7 cellular contexts compared by ENCODE assay signal in genomic region chr17:83026921-83027320, GRCh38. TPM values are rescaled to one million over a fixed set of nuclear protein-coding genes. Genes with fewer than 3 reads are reported as not detected.
DNase-seq lines count a peak whose midpoint lies in the region; ATAC-seq and TF ChIP-seq lines count a peak whose summit lies in the region.
"Not testable (repeated sequence)": the region's sequence is repeated elsewhere in the genome, so short reads cannot be mapped to it uniquely, and the experiment has no call there.

No MANE protein-coding gene starts in this region.

- not testable (repeated sequence) for H2AFZ ChIP-seq in Loucy (ENCODE audit: low read length)

- H3K27me3 ChIP-seq in Loucy (ENCODE audit: insufficient read depth, low read length, poor library complexity, severe bottlenecking); endodermal cell (ENCODE audit: control insufficient read depth, insufficient read depth, low read length, poor library complexity, severe bottlenecking); mesendoderm (ENCODE audit: insufficient read depth, low read length, poor library complexity): not testable (repeated sequence)

- peak overlapping the region; percentile 55 for H3K4me2 ChIP-seq in Loucy (ENCODE audit: low read depth, low read length, poor library complexity, severe bottlenecking)
- not testable (repeated sequence) for H3K4me2 ChIP-seq in mesendoderm (ENCODE audit: low read length)

- DNase-seq in activated effector memory CD4-positive, alpha-beta T cell treated with anti-CD3 and anti-CD28 coated beads, Interleukin-2, amount 50 U/mL, for 16 hours: peak; percentile 24
- DNase-seq in endodermal cell (peak; percentile 27), sciatic nerve (ENCODE audit: low spot score) (peak; percentile 9)
- DNase-seq in mesendoderm; natural killer cell; type B pancreatic cell (ENCODE audit: extremely low spot score, unreplicated experiment): not testable (repeated sequence)

- not testable (repeated sequence) for H3K27ac Mint-ChIP-seq in endodermal cell, natural killer cell
- peak overlapping the region; percentile 1 for H3K27ac Mint-ChIP-seq in type B pancreatic cell

- H3K23ac ChIP-seq in mesendoderm (ENCODE audit: low read length): not testable (repeated sequence)

- not testable (repeated sequence) for H3K4me3 Mint-ChIP-seq in endodermal cell, type B pancreatic cell
- H3K4me3 Mint-ChIP-seq in natural killer cell: peak overlapping the region; percentile 29

- not testable (repeated sequence) for H2BK120ac ChIP-seq in mesendoderm (ENCODE audit: low read depth, low read length)

- intact Hi-C loops in natural killer cell (cut with micrococcal nuclease); sciatic nerve (cut with DNase I): not testable (repeated sequence)

- H2AK5ac ChIP-seq in mesendoderm (ENCODE audit: low read length): not testable (repeated sequence)

- H4K5ac ChIP-seq in mesendoderm (ENCODE audit: low read length): not testable (repeated sequence)

- H3K56ac ChIP-seq in mesendoderm (ENCODE audit: low read length): peak overlapping the region; percentile 42

- not testable (repeated sequence) for H3K4me3 ChIP-seq in Loucy (ENCODE audit: low read length, poor library complexity, severe bottlenecking); endodermal cell (ENCODE audit: low read length); mesendoderm (ENCODE audit: low read length)

- not testable (repeated sequence) for TF ChIP-seq CTCF in Loucy (conservative IDR thresholded peaks at IDR 0.05; ENCODE audit: low read length); endodermal cell (conservative IDR thresholded peaks at IDR 0.05); natural killer cell (IDR thresholded peaks at IDR 0.05); type B pancreatic cell (conservative IDR thresholded peaks at IDR 0.05)

- not testable (repeated sequence) for H3K79me1 ChIP-seq in mesendoderm (ENCODE audit: low read length)

- peak overlapping the region; percentile 32 for H3K9ac ChIP-seq in Loucy (ENCODE audit: low read depth, low read length, poor library complexity, severe bottlenecking)
- not testable (repeated sequence) for H3K9ac ChIP-seq in endodermal cell (ENCODE audit: extremely low read depth, low read length, poor library complexity, severe bottlenecking); mesendoderm (ENCODE audit: low read length)

- H3F3A ChIP-seq in Loucy (ENCODE audit: low read depth): not testable (repeated sequence)

- H3K9me2 ChIP-seq in Loucy (replicated peaks; ENCODE audit: low read depth, low read length): not testable (repeated sequence)

- not testable (repeated sequence) for H3K27me3 Mint-ChIP-seq in endodermal cell (ENCODE audit: insufficient read depth); natural killer cell (ENCODE audit: low read depth in 2 of 2); type B pancreatic cell

- peaks cover 35% of the 10 kb centered on the region; the same call in 1 of the 2 replicates for H3K36me3 ChIP-seq in Loucy (ENCODE audit: insufficient read depth, low read length)
- not testable (repeated sequence) for H3K36me3 ChIP-seq in endodermal cell (ENCODE audit: control insufficient read depth, insufficient read depth, low read length); mesendoderm (ENCODE audit: control insufficient read depth, insufficient read depth, low read length)

- not testable (repeated sequence) for H3K18ac ChIP-seq in mesendoderm (ENCODE audit: low read length)

- H3K9me3 Mint-ChIP-seq in endodermal cell, natural killer cell, type B pancreatic cell: not testable (repeated sequence)

- H3K36me3 Mint-ChIP-seq in endodermal cell (ENCODE audit: low read depth): peaks cover 26% of the 10 kb centered on the region
- H3K36me3 Mint-ChIP-seq in natural killer cell: not testable (repeated sequence)
- H3K36me3 Mint-ChIP-seq in type B pancreatic cell: peaks cover 16% of the 10 kb centered on the region

- peaks cover 11% of the 10 kb centered on the region for H3K4me1 ChIP-seq in Loucy (ENCODE audit: insufficient read depth, low read length, poor library complexity, severe bottlenecking)
- H3K4me1 ChIP-seq in endodermal cell (ENCODE audit: control insufficient read depth, insufficient read depth, low read length); mesendoderm (ENCODE audit: control insufficient read depth, low read depth, low read length): not testable (repeated sequence)

- WGBS in endodermal cell (ENCODE audit: insufficient coverage in 1 of 2, insufficient read length in 1 of 2), 2 experiments: 76 to 84% methylated on average over 4 to 11 of the region's 11 CpGs
- WGBS in mesendoderm (ENCODE audit: extremely low coverage, insufficient coverage, low lambda C conversion rate): no CpG with 5 or more reads among the region's 11 CpGs

- peaks cover 69% of the 10 kb centered on the region for H3K79me2 ChIP-seq in Loucy (ENCODE audit: insufficient read depth, low read length)
- H3K79me2 ChIP-seq in mesendoderm (ENCODE audit: control insufficient read depth, insufficient read depth, low read length): not testable (repeated sequence)

- H4K20me1 ChIP-seq in Loucy (ENCODE audit: insufficient read depth, low read length, poor library complexity, severe bottlenecking): peaks cover 20% of the 10 kb centered on the region

- not testable (repeated sequence) for H2BK15ac ChIP-seq in mesendoderm (replicated peaks; ENCODE audit: low read depth)

- H4K8ac ChIP-seq in mesendoderm (ENCODE audit: low read depth, low read length): not testable (repeated sequence)

- not testable (repeated sequence) for H3K4me1 Mint-ChIP-seq in endodermal cell
- H3K4me1 Mint-ChIP-seq in natural killer cell (peaks cover 16 to 33% of the 10 kb centered on the region in 2 donors), type B pancreatic cell (ENCODE audit: unreplicated experiment) (peaks cover 19% of the 10 kb centered on the region)

- not testable (repeated sequence) for H2BK5ac ChIP-seq in mesendoderm (ENCODE audit: low read length)

- not testable (repeated sequence) for H3K9me3 ChIP-seq in Loucy (ENCODE audit: insufficient read depth, low read depth, low read length); endodermal cell (ENCODE audit: control insufficient read depth, low read length)

- peak overlapping the region; percentile 84 for H3K27ac ChIP-seq in endodermal cell (ENCODE audit: low read depth, low read length)
- not testable (repeated sequence) for H3K27ac ChIP-seq in mesendoderm (ENCODE audit: low read depth, low read length)

- ATAC-seq in natural killer cell, sciatic nerve: not testable (repeated sequence)

- H3K4ac ChIP-seq in mesendoderm (ENCODE audit: low read depth, low read length): not testable (repeated sequence)

RNA-seq across cellular contexts. Expression of gene METRNL, which starts 52.5 kb away (rescaled TPM):
- total RNA-seq in endodermal cell (10 to 100 TPM in 1 of 2 donors, 1 to 10 TPM in 1; 7.3 to 10.3 TPM), natural killer cell (100 to 1,000 TPM; 227 to 390 (median 325) TPM), sciatic nerve (131 TPM), type B pancreatic cell (ENCODE audit: low replicate concordance) (76.2 and 145 TPM in 2 replicates)
- polyA plus RNA-seq in endodermal cell (2013, experiment 1 of 2): 17.8 TPM
- polyA plus RNA-seq in endodermal cell (2013, experiment 2 of 2): 16.6 TPM
- polyA plus RNA-seq in mesendoderm (2013, experiment 1 of 2): 6.8 TPM
- polyA plus RNA-seq in mesendoderm (2013, experiment 2 of 2): 6.3 TPM
